ENCODE assay signal across 12 cellular contexts in the genomic region with DNA sequence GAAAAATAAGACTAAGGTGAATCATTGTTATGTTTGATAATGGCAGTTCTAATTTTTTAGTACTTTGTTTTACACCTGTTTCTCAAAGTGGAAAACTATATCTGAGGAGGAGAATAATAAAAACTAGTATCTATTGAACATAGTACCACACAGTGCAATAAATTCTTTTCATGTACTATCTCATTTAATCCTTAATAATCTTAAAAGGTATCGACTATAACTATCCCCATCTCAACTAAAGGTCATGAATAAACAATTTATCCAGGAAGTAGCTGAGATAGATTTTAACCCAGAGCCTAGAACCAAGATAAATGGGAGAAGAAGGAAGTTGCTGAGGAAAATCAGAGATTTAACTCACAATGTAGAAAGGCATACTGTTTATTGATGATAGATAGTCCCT. TPM values are rescaled to one million over a fixed set of nuclear protein-coding genes. Genes with fewer than 3 reads are reported as not detected.
DNase-seq lines count a peak whose midpoint lies in the region; ATAC-seq and TF ChIP-seq lines count a peak whose summit lies in the region.
"Had no signal": no experiment of that assay in that cellular context is flagged by ENCODE, and none has a peak within 500 bp of the region (broad histone marks: within the 10 kb centered on the region; RNA-seq: fewer than 3 reads in every experiment).

No MANE protein-coding gene starts in this region.

- no peaks in the 10 kb centered on the region for H3K27me3 ChIP-seq in AG04450 (ENCODE audit: control insufficient read depth, insufficient read depth, low read length)
- H3K27me3 ChIP-seq in HUES48 (ENCODE audit: control insufficient read depth, insufficient read depth, low read length) = peaks cover 13% of the 10 kb centered on the region; the same call in 1 of the 2 replicates

- DNase-seq in AG04450 (ENCODE audit: low read depth, low spot score) (no peak), natural killer cell (no peak), head of caudate nucleus (no peak), NCI-H1694 treated with DMSO at 0.1 percent for 48 hours (lab: John Stamatoyannopoulos, UW) (no peak), NCI-H2107 treated with DMSO at 0.1 percent for 48 hours (lab: John Stamatoyannopoulos, UW; ENCODE audit: unreplicated experiment) (no peak)
- DNase-seq in central memory CD8-positive, alpha-beta T cell (ENCODE audit: low spot score in 2 of 2) = no peak
- DNase-seq: left colon, NCI-H1930 had no signal

- peak overlapping the region; percentile 88 for H3K4me3 ChIP-seq in AG04450 (ENCODE audit: low read depth, low read length)
- H3K4me3 ChIP-seq in HUES48 (ENCODE audit: low read depth, low read length) = peak overlapping the region; percentile 93

- H3K9me3 ChIP-seq in AG04450 (ENCODE audit: control insufficient read depth, insufficient read depth, low read length) (peaks cover 4% of the 10 kb centered on the region; the same call in 1 of the 2 replicates), HUES48 (ENCODE audit: control insufficient read depth, insufficient read depth, low read length) (no peaks in the 10 kb centered on the region)

- no peak overlapping the region for H3K27ac ChIP-seq in AG04450 (ENCODE audit: low read depth, low read length)
- H3K27ac ChIP-seq in HUES48 (ENCODE audit: low read depth, low read length) = no peak overlapping the region

- H3K27ac Mint-ChIP-seq in central memory CD8-positive, alpha-beta T cell (ENCODE audit: low read depth) = no peak overlapping the region
- peak overlapping the region; percentile 96 to 97 for H3K27ac Mint-ChIP-seq in natural killer cell

- no peak overlapping the region for H3K9ac ChIP-seq in HUES48 (ENCODE audit: low read depth, low read length)

- H3K36me3 ChIP-seq in HUES48 (ENCODE audit: control insufficient read depth, insufficient read depth, low read length) = no peaks in the 10 kb centered on the region

- H3K4me3 Mint-ChIP-seq in central memory CD8-positive, alpha-beta T cell = peak overlapping the region; percentile 91
- H3K4me3 Mint-ChIP-seq in natural killer cell = peak overlapping the region; percentile 77

- peaks cover 46% of the 10 kb centered on the region for H3K4me1 ChIP-seq in HUES48 (ENCODE audit: control insufficient read depth, insufficient read depth, low read length)

- no peaks in the 10 kb centered on the region for H3K9me3 Mint-ChIP-seq in central memory CD8-positive, alpha-beta T cell
- H3K9me3 Mint-ChIP-seq in natural killer cell = no peaks in the 10 kb centered on the region

- intact Hi-C loops in natural killer cell (cut with micrococcal nuclease) = loop anchor here (5.0 kb wide), 2 partner anchors 685 to 1485 kb away; partner anchors contain the start of genes CLOCK and FIP1L1
- intact Hi-C loops in head of caudate nucleus (cut with DNase I) = loop anchor here (10.0 kb wide), 1 partner anchor 1347 kb away; no protein-coding TSS in a partner anchor

- H3K27me3 Mint-ChIP-seq in central memory CD8-positive, alpha-beta T cell = no peaks in the 10 kb centered on the region
- H3K27me3 Mint-ChIP-seq in natural killer cell (ENCODE audit: low read depth in 2 of 2) = no peaks in the 10 kb centered on the region

- H3K36me3 Mint-ChIP-seq in central memory CD8-positive, alpha-beta T cell (ENCODE audit: insufficient read depth) = peaks cover 35% of the 10 kb centered on the region
- H3K36me3 Mint-ChIP-seq in natural killer cell = no peaks in the 10 kb centered on the region

- no peak for ATAC-seq in central memory CD8-positive, alpha-beta T cell (replicated peaks; ENCODE audit: extremely low read depth, poor library complexity, severe bottlenecking)
- no peak for ATAC-seq in natural killer cell
- ATAC-seq in HG02840 (IDR thresholded peaks at IDR 0.05; ENCODE audit: low FRiP score, unreplicated experiment) = no peak
- ATAC-seq: left colon had no signal

- POLR2A ChIA-PET in AG04450 (lab: Yijun Ruan, JAX) = no interaction called here

- TF ChIP-seq CTCF in AG04450 (IDR thresholded peaks at IDR 0.05; ENCODE audit: low read depth, low read length) (no peak), natural killer cell (IDR thresholded peaks at IDR 0.05) (no peak)

- CTCF ChIA-PET in AG04450 (lab: Charles Lee) = interaction anchor here (1.7 to 2.1 kb wide), 2 partner anchors 157 to 172 kb away, joined by 5 to 7 read pairs; no protein-coding TSS in a partner anchor

- peaks cover 73% of the 10 kb centered on the region for H3K4me1 Mint-ChIP-seq in central memory CD8-positive, alpha-beta T cell
- peaks cover 73 to 75% of the 10 kb centered on the region in 2 donors for H3K4me1 Mint-ChIP-seq in natural killer cell

RNA-seq across cellular contexts. Expression of gene CHIC2, which starts 2.5 kb away (rescaled TPM):
- polyA plus RNA-seq in AG04450 (2011; rRNA removed) = 22.2 and 32.6 TPM in 2 replicates
- polyA minus RNA-seq in AG04450 (2011; rRNA and poly(A)+ RNA removed) = 18.0 and 25.9 TPM in 2 replicates
- 10 to 100 TPM; 62.0 to 85.0 (median 79.7) TPM for total RNA-seq in natural killer cell

RNA-seq across cellular contexts. Expression of gene GSX2, which starts 38.1 kb away (rescaled TPM):
- polyA plus RNA-seq in AG04450 (2011; rRNA removed) = not detected in 2 replicates
- not detected in 2 replicates for polyA minus RNA-seq in AG04450 (2011; rRNA and poly(A)+ RNA removed)
- total RNA-seq in natural killer cell = not detected
- total RNA-seq: bronchial epithelial cell; left colon; T-helper 2 cell treated with Interferon-gamma antibody and Interleukin-4, amounts not matched to agents 100 ng/mL and 5 ng/mL, for 36 hours had no signal
